In genomic region chr16:81641403-81642106, GRCh38 we compare ENCODE assay signal across 15 cellular contexts.
DNase-seq lines count a peak whose midpoint lies in the region; ATAC-seq and TF ChIP-seq lines count a peak whose summit lies in the region.
"Had no signal": no experiment of that assay in that cellular context is flagged by ENCODE, and none has a peak within 500 bp of the region (broad histone marks: within the 10 kb centered on the region; RNA-seq: fewer than 3 reads in every experiment).

No MANE protein-coding gene starts in this region.

- no peak for ATAC-seq in activated T-cell treated with anti-CD3 and anti-CD28 coated beads, Interleukin-2, amount 50 U/mL, for 72 hours (replicated peaks in 1 of 2)

- H3K4me3 Mint-ChIP-seq in brain (peak overlapping the region in 2 of 5 experiments; percentile 58), progenitor cell of endocrine pancreas (ENCODE audit: low read depth) (no peak overlapping the region)
- no peak overlapping the region for H3K4me3 Mint-ChIP-seq in activated T-cell treated with anti-CD3 and anti-CD28 coated beads, Interleukin-2, amount 50 U/mL, for 72 hours
- H3K4me3 Mint-ChIP-seq: CD8-positive, alpha-beta memory T cell; memory B cell had no signal

- no peak for TF ChIP-seq CTCF in brain (conservative IDR thresholded peaks at IDR 0.05)
- TF ChIP-seq CTCF in progenitor cell of endocrine pancreas (IDR thresholded peaks at IDR 0.05; ENCODE audit: unreplicated experiment): no peak

- H3K36me3 Mint-ChIP-seq in brain: no peaks in the 10 kb centered on the region
- H3K36me3 Mint-ChIP-seq in progenitor cell of endocrine pancreas (ENCODE audit: insufficient read depth): no peaks in the 10 kb centered on the region
- peaks cover 0 to 2% of the 10 kb centered on the region in 2 donors for H3K36me3 Mint-ChIP-seq in activated T-cell treated with anti-CD3 and anti-CD28 coated beads, Interleukin-2, amount 50 U/mL, for 72 hours (ENCODE audit: insufficient read depth in 2 of 2)

- H3K4me1 Mint-ChIP-seq in brain: peaks cover 98% of the 10 kb centered on the region
- H3K4me1 Mint-ChIP-seq in progenitor cell of endocrine pancreas (ENCODE audit: low read depth): peaks cover 14% of the 10 kb centered on the region
- peaks cover 17% of the 10 kb centered on the region for H3K4me1 Mint-ChIP-seq in activated T-cell treated with anti-CD3 and anti-CD28 coated beads, Interleukin-2, amount 50 U/mL, for 72 hours (ENCODE audit: low read depth)

- H3K27ac Mint-ChIP-seq in brain: peak overlapping the region; percentile 70 to 97 (median 90)
- H3K27ac Mint-ChIP-seq in progenitor cell of endocrine pancreas: peak overlapping the region; percentile 30
- no peak overlapping the region for H3K27ac Mint-ChIP-seq in activated T-cell treated with anti-CD3 and anti-CD28 coated beads, Interleukin-2, amount 50 U/mL, for 72 hours

- no peaks in the 10 kb centered on the region for H3K27me3 Mint-ChIP-seq in brain
- no peaks in the 10 kb centered on the region for H3K27me3 Mint-ChIP-seq in progenitor cell of endocrine pancreas
- H3K27me3 Mint-ChIP-seq in activated T-cell treated with anti-CD3 and anti-CD28 coated beads, Interleukin-2, amount 50 U/mL, for 72 hours (ENCODE audit: low read depth): no peaks in the 10 kb centered on the region
- H3K27me3 Mint-ChIP-seq: CD8-positive, alpha-beta memory T cell; memory B cell had no signal

- DNase-seq in NCI-H510A (lab: John Stamatoyannopoulos, UW) (peak; percentile 35), NCI-H510A treated with DMSO at 0.1 percent for 48 hours (lab: John Stamatoyannopoulos, UW) (no peak), NCI-H2171 treated with DMSO at 0.1 percent for 48 hours (lab: John Stamatoyannopoulos, UW) (peak; percentile 88), progenitor cell of endocrine pancreas (ENCODE audit: low spot score, unreplicated experiment) (no peak), ureter (ENCODE audit: low spot score) (no peak)
- no peak for DNase-seq in activated T-cell treated with anti-CD3 and anti-CD28 coated beads, Interleukin-2, amount 50 U/mL, for 72 hours
- DNase-seq in activated CD4-positive, alpha-beta T cell treated with anti-CD3 and anti-CD28 coated beads, Interleukin-2, amount 50 U/mL, for 4 hours: no peak
- DNase-seq: activated CD4-positive, alpha-beta T cell treated with anti-CD3 and anti-CD28 coated beads for 48 hours; CD8-positive, alpha-beta memory T cell; MG63; spleen; T-helper 1 cell; testis had no signal

- peaks cover 0 to 5% (median 0%) of the 10 kb centered on the region in 5 experiments for H3K9me3 Mint-ChIP-seq in brain
- no peaks in the 10 kb centered on the region for H3K9me3 Mint-ChIP-seq in progenitor cell of endocrine pancreas (ENCODE audit: low read depth)
- H3K9me3 Mint-ChIP-seq in activated T-cell treated with anti-CD3 and anti-CD28 coated beads, Interleukin-2, amount 50 U/mL, for 72 hours: peaks cover 0 to 4% of the 10 kb centered on the region in 2 donors
- H3K9me3 Mint-ChIP-seq: CD8-positive, alpha-beta memory T cell had no signal

Comparison
In these comparisons a context has a peak if more than half of its experiments do, and no peak if none do; other contexts are left out.
1. DNase-seq: peak in NCI-H510A (single experiment) and NCI-H2171 treated with DMSO at 0.1 percent for 48 hours (single experiment); none in NCI-H510A treated with DMSO at 0.1 percent for 48 hours (single experiment), progenitor cell of endocrine pancreas (single experiment), activated T-cell treated with anti-CD3 and anti-CD28 coated beads, Interleukin-2, amount 50 U/mL, for 72 hours (0 of 2), ureter (single experiment) and activated CD4-positive, alpha-beta T cell treated with anti-CD3 and anti-CD28 coated beads, Interleukin-2, amount 50 U/mL, for 4 hours (0 of 2).